Comparison of ENCODE assay signal across 25 cellular contexts in the genomic region with DNA sequence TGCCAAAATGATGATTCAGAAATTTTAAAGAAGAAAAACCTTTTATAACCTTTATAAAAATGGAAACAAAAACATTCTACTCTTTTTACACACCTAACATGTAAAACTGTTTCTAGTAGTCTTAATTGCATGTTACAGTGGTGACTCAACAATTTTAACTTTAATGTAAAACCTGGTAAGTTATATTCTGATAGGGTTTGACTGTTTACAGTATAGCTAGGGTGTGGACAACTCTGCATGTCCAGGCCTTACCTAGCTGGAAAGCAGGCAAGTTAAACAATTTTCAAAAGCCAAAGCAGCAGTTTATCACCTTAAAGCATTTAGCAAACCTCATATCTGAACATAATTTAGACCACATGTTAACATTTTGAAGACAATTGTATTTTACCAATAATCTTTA.
"Had no signal": no experiment of that assay in that cellular context is flagged by ENCODE, and none has a peak within 500 bp of the region (broad histone marks: within the 10 kb centered on the region; RNA-seq: fewer than 3 reads in every experiment).

No MANE protein-coding gene starts in this region.

- H3K4me3 ChIP-seq: coronary artery, dorsolateral prefrontal cortex, esophagus squamous epithelium, gastrocnemius medialis, heart right ventricle, left lung, lower lobe of right lung had no signal

- H3K27ac ChIP-seq: coronary artery, dorsolateral prefrontal cortex, gastrocnemius medialis, heart right ventricle, left lung, lower lobe of right lung had no signal

- H3K27me3 ChIP-seq: dorsolateral prefrontal cortex, esophagus squamous epithelium, gastrocnemius medialis, heart right ventricle, left lung had no signal

- ATAC-seq: gastrocnemius medialis; heart right ventricle; left lung; left ventricle myocardium superior; lower lobe of right lung; naive thymus-derived CD4-positive, alpha-beta T cell had no signal

- FAIRE-seq: endometrium, kidney had no signal

- H3K9me3 Mint-ChIP-seq: memory B cell had no signal

- DNase-seq: cerebellar nuclear complex; dermis blood vessel endothelial cell; dorsolateral prefrontal cortex; effector CD4-positive, alpha-beta T cell; effector memory CD4-positive, alpha-beta T cell; esophagus squamous epithelium; foreskin fibroblast; foreskin melanocyte; gastrocnemius medialis; glutamatergic neuron; head of caudate nucleus; heart right ventricle; hippocampal formation; immature natural killer cell; islet precursor cell; kidney; kidney glomerular epithelial cell; left lung; left ventricle myocardium superior; lower lobe of right lung; midbrain; naive thymus-derived CD4-positive, alpha-beta T cell had no signal

- H3K27ac Mint-ChIP-seq: immature natural killer cell; memory B cell; naive thymus-derived CD4-positive, alpha-beta T cell had no signal

- H3K4me1 Mint-ChIP-seq: immature natural killer cell; memory B cell; naive thymus-derived CD4-positive, alpha-beta T cell had no signal

- H3K9me3 ChIP-seq: esophagus squamous epithelium, gastrocnemius medialis, heart right ventricle, left lung, lower lobe of right lung had no signal

- H3K36me3 ChIP-seq: esophagus squamous epithelium, gastrocnemius medialis, heart right ventricle, left lung, lower lobe of right lung had no signal

- H3K4me3 Mint-ChIP-seq: immature natural killer cell; memory B cell; naive thymus-derived CD4-positive, alpha-beta T cell had no signal

- H3K36me3 Mint-ChIP-seq: immature natural killer cell; memory B cell; naive thymus-derived CD4-positive, alpha-beta T cell had no signal

- H3K27me3 Mint-ChIP-seq: memory B cell had no signal

- H3K4me1 ChIP-seq: gastrocnemius medialis, heart right ventricle, left lung, lower lobe of right lung had no signal
